15 cellular contexts compared by ENCODE assay signal in genomic region chr6:56399672-56400263, GRCh38.
DNase-seq lines count a peak whose midpoint lies in the region; ATAC-seq and TF ChIP-seq lines count a peak whose summit lies in the region.
"Had no signal": no experiment of that assay in that cellular context is flagged by ENCODE, and none has a peak within 500 bp of the region (broad histone marks: within the 10 kb centered on the region; RNA-seq: fewer than 3 reads in every experiment).

No MANE protein-coding gene starts in this region.

- H3K27ac Mint-ChIP-seq in activated T-helper 2 cell treated with anti-CD3 and anti-CD28 coated beads, Interferon-gamma antibody, Interleukin-2, Interleukin-4, amounts not matched to agents 10 μg/mL and 5 μg/mL and 100 μg/mL, durations not matched to agents 14 hours and 24 hours and 36 hours = no peak overlapping the region
- no peak overlapping the region for H3K27ac Mint-ChIP-seq in CD14-positive monocyte
- H3K27ac Mint-ChIP-seq: activated CD4-positive, alpha-beta T cell treated with anti-CD3 and anti-CD28 coated beads, Interleukin-2, amount 10 ng/mL, durations not matched to agents 24 days and 14 days; CD8-positive, alpha-beta T cell had no signal

- DNase-seq in NCI-H1092 treated with DMSO at 0.1 percent for 48 hours (lab: John Stamatoyannopoulos, UW) (peak; percentile 74), NCI-H69 (lab: John Stamatoyannopoulos, UW) (peak; percentile 85), kidney epithelial cell (ENCODE audit: low read depth) (peak; percentile 53), left cardiac atrium (no peak), CD14-positive monocyte (ENCODE audit: low spot score) (no peak)
- no peak for DNase-seq in activated T-helper 2 cell treated with anti-CD3 and anti-CD28 coated beads, Interferon-gamma antibody, Interleukin-2, Interleukin-4, amounts not matched to agents 10 μg/mL and 5 μg/mL and 100 μg/mL, durations not matched to agents 14 hours and 24 hours and 36 hours (ENCODE audit: low spot score)
- DNase-seq: 8988T; activated CD4-positive, alpha-beta T cell treated with anti-CD3 and anti-CD28 coated beads, Interleukin-2, amount 10 ng/mL, durations not matched to agents 24 days and 14 days; CD8-positive, alpha-beta T cell; cortex of kidney; KG1; NCI-H2171; stimulated activated CD4-positive, alpha-beta T cell treated with anti-CD3 and anti-CD28 coated beads, Interleukin-12 subunit alpha, Interleukin-12 subunit beta, amount 100 ng/mL, for 4 hours had no signal

- H3K36me3 Mint-ChIP-seq in activated T-helper 2 cell treated with anti-CD3 and anti-CD28 coated beads, Interferon-gamma antibody, Interleukin-2, Interleukin-4, amounts not matched to agents 10 μg/mL and 5 μg/mL and 100 μg/mL, durations not matched to agents 14 hours and 24 hours and 36 hours (ENCODE audit: low read depth) = no peaks in the 10 kb centered on the region
- no peaks in the 10 kb centered on the region for H3K36me3 Mint-ChIP-seq in CD14-positive monocyte
- H3K36me3 Mint-ChIP-seq: CD8-positive, alpha-beta T cell had no signal

- no peaks in the 10 kb centered on the region for H3K36me3 ChIP-seq in kidney epithelial cell (ENCODE audit: control insufficient read depth, insufficient read depth, low read length)

- H3K27ac ChIP-seq in 22Rv1 = peak overlapping the region; percentile 78

- no peaks in the 10 kb centered on the region for H3K4me1 Mint-ChIP-seq in activated T-helper 2 cell treated with anti-CD3 and anti-CD28 coated beads, Interferon-gamma antibody, Interleukin-2, Interleukin-4, amounts not matched to agents 10 μg/mL and 5 μg/mL and 100 μg/mL, durations not matched to agents 14 hours and 24 hours and 36 hours (ENCODE audit: low read depth)
- no peaks in the 10 kb centered on the region for H3K4me1 Mint-ChIP-seq in CD14-positive monocyte
- H3K4me1 Mint-ChIP-seq: activated CD4-positive, alpha-beta T cell treated with anti-CD3 and anti-CD28 coated beads, Interleukin-2, amount 10 ng/mL, durations not matched to agents 24 days and 14 days had no signal

- no peak overlapping the region for H3K4me3 Mint-ChIP-seq in activated T-helper 2 cell treated with anti-CD3 and anti-CD28 coated beads, Interferon-gamma antibody, Interleukin-2, Interleukin-4, amounts not matched to agents 10 μg/mL and 5 μg/mL and 100 μg/mL, durations not matched to agents 14 hours and 24 hours and 36 hours (ENCODE audit: low read depth)
- no peak overlapping the region for H3K4me3 Mint-ChIP-seq in CD14-positive monocyte
- H3K4me3 Mint-ChIP-seq: activated CD4-positive, alpha-beta T cell treated with anti-CD3 and anti-CD28 coated beads, Interleukin-2, amount 10 ng/mL, durations not matched to agents 24 days and 14 days; CD8-positive, alpha-beta T cell had no signal

- no peaks in the 10 kb centered on the region for H3K9me3 Mint-ChIP-seq in activated T-helper 2 cell treated with anti-CD3 and anti-CD28 coated beads, Interferon-gamma antibody, Interleukin-2, Interleukin-4, amounts not matched to agents 10 μg/mL and 5 μg/mL and 100 μg/mL, durations not matched to agents 14 hours and 24 hours and 36 hours
- peaks cover 0 to 14% (median 4%) of the 10 kb centered on the region in 7 donors for H3K9me3 Mint-ChIP-seq in CD14-positive monocyte
- H3K9me3 Mint-ChIP-seq: activated CD4-positive, alpha-beta T cell treated with anti-CD3 and anti-CD28 coated beads, Interleukin-2, amount 10 ng/mL, durations not matched to agents 24 days and 14 days had no signal

- H3K4me3 ChIP-seq in kidney epithelial cell (ENCODE audit: low read depth, low read length) = no peak overlapping the region

- intact Hi-C loops in activated T-helper 2 cell treated with anti-CD3 and anti-CD28 coated beads, Interferon-gamma antibody, Interleukin-2, Interleukin-4, amounts not matched to agents 10 μg/mL and 5 μg/mL and 100 μg/mL, durations not matched to agents 14 hours and 24 hours and 36 hours (cut with micrococcal nuclease) = no loop called here
- intact Hi-C loops in left cardiac atrium (cut with DNase I) (no loop called here), CD14-positive monocyte (cut with micrococcal nuclease) (no loop called here)

- TF ChIP-seq CTCF in 22Rv1 (IDR thresholded peaks at IDR 0.05) = no peak
- TF ChIP-seq CTCF in kidney epithelial cell (IDR thresholded peaks at IDR 0.05; ENCODE audit: insufficient read depth, low read length, poor library complexity, severe bottlenecking) = no peak
- TF ChIP-seq CTCF in CD14-positive monocyte (IDR thresholded peaks at IDR 0.05) = no peak

- ATAC-seq in left cardiac atrium (no peak), HG03442 (IDR thresholded peaks at IDR 0.05; ENCODE audit: unreplicated experiment) (no peak)
- ATAC-seq: CD8-positive, alpha-beta T cell had no signal

- H3K27me3 ChIP-seq in kidney epithelial cell (ENCODE audit: control insufficient read depth, insufficient read depth, low read length) = no peaks in the 10 kb centered on the region

- peaks cover 3% of the 10 kb centered on the region for H3K27me3 Mint-ChIP-seq in activated T-helper 2 cell treated with anti-CD3 and anti-CD28 coated beads, Interferon-gamma antibody, Interleukin-2, Interleukin-4, amounts not matched to agents 10 μg/mL and 5 μg/mL and 100 μg/mL, durations not matched to agents 14 hours and 24 hours and 36 hours (ENCODE audit: low read depth)
- peaks cover 0 to 2% (median 1%) of the 10 kb centered on the region in 3 donors for H3K27me3 Mint-ChIP-seq in CD14-positive monocyte (ENCODE audit: low read depth in 3 of 3)

Comparison
In these comparisons a context has a peak if more than half of its experiments do, and no peak if none do; other contexts are left out.
1. DNase-seq: peak in NCI-H1092 treated with DMSO at 0.1 percent for 48 hours (single experiment), NCI-H69 (single experiment) and kidney epithelial cell (single experiment); none in activated T-helper 2 cell treated with anti-CD3 and anti-CD28 coated beads, Interferon-gamma antibody, Interleukin-2, Interleukin-4, amounts not matched to agents 10 μg/mL and 5 μg/mL and 100 μg/mL, durations not matched to agents 14 hours and 24 hours and 36 hours (single experiment), left cardiac atrium (single experiment) and CD14-positive monocyte (single experiment).